Comparison of ENCODE assay signal across 19 cellular contexts in the genomic region with DNA sequence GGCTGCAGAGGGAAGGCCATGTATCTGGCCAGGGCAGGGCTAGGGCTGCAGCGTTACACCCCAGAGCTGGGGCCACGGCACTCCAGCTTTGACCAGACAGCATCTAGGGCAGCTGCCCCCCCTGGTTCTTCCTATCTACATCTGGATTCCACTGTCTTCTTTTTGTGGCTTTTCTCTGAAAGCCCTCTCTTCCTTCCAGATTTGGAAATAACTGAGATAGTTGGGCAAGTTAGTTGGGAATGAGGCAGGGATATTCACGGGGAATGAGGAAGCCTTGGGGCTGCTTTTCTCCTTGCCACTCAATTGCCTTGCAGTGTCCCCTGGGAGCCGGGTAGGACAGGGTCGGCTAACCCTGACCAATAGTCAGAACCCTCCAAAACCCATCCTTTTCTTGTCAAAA. TPM values are rescaled to one million over a fixed set of nuclear protein-coding genes. Genes with fewer than 3 reads are reported as not detected.
"Had no signal": no experiment of that assay in that cellular context is flagged by ENCODE, and none has a peak within 500 bp of the region (broad histone marks: within the 10 kb centered on the region; RNA-seq: fewer than 3 reads in every experiment).

No MANE protein-coding gene starts in this region.

- H2AFZ ChIP-seq: hepatocyte had no signal

- H3K27me3 ChIP-seq: hepatocyte, upper lobe of left lung had no signal

- H3K36me3 Mint-ChIP-seq: naive B cell, T-cell had no signal

- H3K4me3 Mint-ChIP-seq: activated naive CD4-positive, alpha-beta T cell treated with anti-CD3 and anti-CD28 coated beads for 36 hours; activated naive CD8-positive, alpha-beta T cell treated with anti-CD3 and anti-CD28 coated beads, Interleukin-2, amount 50 U/mL, for 24 hours; naive B cell; T-cell had no signal

- H3K27ac Mint-ChIP-seq: activated naive CD4-positive, alpha-beta T cell treated with anti-CD3 and anti-CD28 coated beads for 36 hours; activated naive CD8-positive, alpha-beta T cell treated with anti-CD3 and anti-CD28 coated beads, Interleukin-2, amount 50 U/mL, for 24 hours; T-cell had no signal

- H3K4me2 ChIP-seq: hepatocyte had no signal

- ATAC-seq: activated CD4-positive, CD25-positive, alpha-beta regulatory T cell treated with anti-CD3 and anti-CD28 coated beads, Interleukin-2, amount 50 U/mL, for 24 hours; activated naive CD8-positive, alpha-beta T cell treated with anti-CD3 and anti-CD28 coated beads, Interleukin-2, amount 50 U/mL, for 24 hours; T-cell had no signal

- DNase-seq: activated CD4-positive, alpha-beta T cell treated with anti-CD3 and anti-CD28 coated beads, Interleukin-2, amount 50 U/mL, for 1 hour; activated naive CD4-positive, alpha-beta T cell treated with anti-CD3 and anti-CD28 coated beads for 36 hours; activated naive CD8-positive, alpha-beta T cell treated with anti-CD3 and anti-CD28 coated beads, Interleukin-2, amount 50 U/mL, for 24 hours; dorsolateral prefrontal cortex; erythroblast; islet precursor cell; naive B cell; stimulated activated CD4-positive, alpha-beta T cell treated with anti-CD3 and anti-CD28 coated beads, Interleukin-4, amount 100 ng/mL, for 24 hours; stimulated activated naive CD4-positive, alpha-beta T cell; T-cell; T-helper 9 cell; upper lobe of left lung had no signal

- H3K4me3 ChIP-seq: dorsolateral prefrontal cortex, hepatocyte, lung, skin epidermis, suprapubic skin, upper lobe of left lung had no signal

- H3K9me3 ChIP-seq: neutrophil, suprapubic skin, upper lobe of left lung had no signal

- H3K27me3 Mint-ChIP-seq: activated naive CD8-positive, alpha-beta T cell treated with anti-CD3 and anti-CD28 coated beads, Interleukin-2, amount 50 U/mL, for 24 hours had no signal

- H3K4me1 Mint-ChIP-seq: activated naive CD8-positive, alpha-beta T cell treated with anti-CD3 and anti-CD28 coated beads, Interleukin-2, amount 50 U/mL, for 24 hours; naive B cell had no signal

- H3K9me3 Mint-ChIP-seq: activated naive CD4-positive, alpha-beta T cell treated with anti-CD3 and anti-CD28 coated beads for 36 hours; activated naive CD8-positive, alpha-beta T cell treated with anti-CD3 and anti-CD28 coated beads, Interleukin-2, amount 50 U/mL, for 24 hours; naive B cell; T-cell had no signal

- H3K27ac ChIP-seq: dorsolateral prefrontal cortex, neutrophil, skin epidermis, suprapubic skin, upper lobe of left lung had no signal

- H3K36me3 ChIP-seq: neutrophil, suprapubic skin, upper lobe of left lung had no signal

RNA-seq across cellular contexts. Expression of a gene that starts 26.8 kb away (rescaled TPM):
- total RNA-seq: activated CD8-positive, alpha-beta memory T cell treated with anti-CD3 and anti-CD28 coated beads for 36 hours had no signal
